In genomic region chr12:66132408-66132807, GRCh38 we compare ENCODE assay signal across 8 cellular contexts. TPM values are rescaled to one million over a fixed set of nuclear protein-coding genes. Genes with fewer than 3 reads are reported as not detected.
DNase-seq lines count a peak whose midpoint lies in the region; ATAC-seq lines count a peak whose summit lies in the region.

No MANE protein-coding gene starts in this region.

- no peaks in the 10 kb centered on the region for H3K27me3 ChIP-seq in CD4-positive, alpha-beta memory T cell (ENCODE audit: insufficient read depth, low read length)

- peaks cover 14% of the 10 kb centered on the region for H3K36me3 ChIP-seq in CD4-positive, alpha-beta memory T cell (ENCODE audit: insufficient read depth, low read length)

- no peaks in the 10 kb centered on the region for H3K27me3 Mint-ChIP-seq in CD4-positive, alpha-beta memory T cell
- H3K27me3 Mint-ChIP-seq in activated naive CD8-positive, alpha-beta T cell treated with anti-CD3 and anti-CD28 coated beads for 36 hours, result no peaks in the 10 kb centered on the region

- peaks cover 32 to 47% (median 34%) of the 10 kb centered on the region in 4 donors for H3K4me1 Mint-ChIP-seq in CD4-positive, alpha-beta memory T cell
- peaks cover 33% of the 10 kb centered on the region for H3K4me1 Mint-ChIP-seq in activated naive CD8-positive, alpha-beta T cell treated with anti-CD3 and anti-CD28 coated beads for 36 hours

- ATAC-seq in GM21786 (IDR thresholded peaks at IDR 0.05; ENCODE audit: unreplicated experiment), result no peak
- no peak for ATAC-seq in HG02884 (IDR thresholded peaks at IDR 0.05; ENCODE audit: unreplicated experiment)

- intact Hi-C loops in CD4-positive, alpha-beta memory T cell (cut with micrococcal nuclease), result loop anchor here (5.0 to 10.0 kb wide), 2 partner anchors 155 to 958 kb away; no protein-coding TSS in a partner anchor

- POLR2A ChIA-PET in CD4-positive, alpha-beta memory T cell (lab: Charles Lee; ENCODE audit: partially characterized antibody), result interaction anchor here (1.9 to 4.2 kb wide), 2 partner anchors 34 to 37 kb away, joined by 6 to 115 read pairs; partner anchors contain the start of gene TMBIM4

- peak overlapping the region in 5 of 7 donors; percentile 30 to 93 (median 43) for H3K27ac Mint-ChIP-seq in CD4-positive, alpha-beta memory T cell
- no peak overlapping the region for H3K27ac Mint-ChIP-seq in activated naive CD8-positive, alpha-beta T cell treated with anti-CD3 and anti-CD28 coated beads for 36 hours

- H3K27ac ChIP-seq in CD4-positive, alpha-beta memory T cell (ENCODE audit: low read depth, low read length), result no peak overlapping the region

- no peaks in the 10 kb centered on the region for H3K9me3 Mint-ChIP-seq in CD4-positive, alpha-beta memory T cell
- H3K9me3 Mint-ChIP-seq in activated naive CD8-positive, alpha-beta T cell treated with anti-CD3 and anti-CD28 coated beads for 36 hours, result no peaks in the 10 kb centered on the region

- no peak overlapping the region for H3K4me3 ChIP-seq in CD4-positive, alpha-beta memory T cell (ENCODE audit: low read length in 2 of 2)

- CTCF ChIA-PET in CD4-positive, alpha-beta memory T cell (lab: Charles Lee; ENCODE audit: partially characterized antibody), result interaction anchor here (1.2 to 1.5 kb wide), 2 partner anchors 37 to 38 kb away, joined by 3 read pairs; partner anchors contain the start of gene TMBIM4

- H3K4me1 ChIP-seq in CD4-positive, alpha-beta memory T cell (ENCODE audit: insufficient read depth, low read length), result peaks cover 37% of the 10 kb centered on the region

- H3K36me3 Mint-ChIP-seq in CD4-positive, alpha-beta memory T cell, result peaks cover 16 to 40% of the 10 kb centered on the region in 2 donors
- peaks cover 42% of the 10 kb centered on the region for H3K36me3 Mint-ChIP-seq in activated naive CD8-positive, alpha-beta T cell treated with anti-CD3 and anti-CD28 coated beads for 36 hours

- no peak for DNase-seq in CD4-positive, alpha-beta memory T cell
- DNase-seq in HT1080 (ENCODE audit: low read depth) (peak; percentile 77), kidney tubule cell (ENCODE audit: low spot score) (peak; percentile 93), SHP77 treated with DMSO at 0.1 percent for 48 hours (lab: John Stamatoyannopoulos, UW) (no peak)
- DNase-seq in activated naive CD8-positive, alpha-beta T cell treated with anti-CD3 and anti-CD28 coated beads for 36 hours, result no peak
- DNase-seq in activated effector memory CD4-positive, alpha-beta T cell treated with Interleukin-2 at 50 U/mL for 16 hours, result no peak

- H3K9me3 ChIP-seq in CD4-positive, alpha-beta memory T cell (ENCODE audit: control insufficient read depth in 1 of 2, low read length in 2 of 2), result no peaks in the 10 kb centered on the region

- H3K4me3 Mint-ChIP-seq in CD4-positive, alpha-beta memory T cell, result peak overlapping the region in 2 of 8 donors; percentile 15 to 44
- peak overlapping the region; percentile 56 for H3K4me3 Mint-ChIP-seq in activated naive CD8-positive, alpha-beta T cell treated with anti-CD3 and anti-CD28 coated beads for 36 hours

RNA-seq across cellular contexts. Expression of gene LLPH, which starts 1.9 kb away (rescaled TPM):
- total RNA-seq in CD4-positive, alpha-beta memory T cell, result 10 to 100 TPM; 25.8 to 26.4 TPM
- polyA plus RNA-seq in CD4-positive, alpha-beta memory T cell, result 10 to 100 TPM; 33.9 to 35.9 TPM
- 31.3 and 45.4 TPM in 2 replicates for total RNA-seq in HT1080 (2014; rRNA removed; shearing (Covaris generic))
- 41.5 and 42.8 TPM in 2 replicates for polyA plus RNA-seq in HT1080 (2015; cell fraction: cytosol; rRNA removed)
- 16.6 and 18.0 TPM in 2 replicates for polyA plus RNA-seq in HT1080 (2015; cell fraction: nucleus; rRNA removed)
- 10 to 100 TPM; 51.7 to 56.0 TPM for total RNA-seq in activated naive CD8-positive, alpha-beta T cell treated with anti-CD3 and anti-CD28 coated beads for 36 hours

RNA-seq across cellular contexts. Expression of gene TMBIM4, which starts 37.4 kb away (rescaled TPM):
- 100 to 1,000 TPM in 1 of 2 experiments, 10 to 100 TPM in 1; 98.5 to 108 TPM for total RNA-seq in CD4-positive, alpha-beta memory T cell
- 100 to 1,000 TPM; 284 to 486 TPM for polyA plus RNA-seq in CD4-positive, alpha-beta memory T cell
- 30.5 and 39.0 TPM in 2 replicates for total RNA-seq in HT1080 (2014; rRNA removed; shearing (Covaris generic))
- polyA plus RNA-seq in HT1080 (2015; cell fraction: cytosol; rRNA removed), result 86.3 and 90.1 TPM in 2 replicates
- 40.8 and 49.2 TPM in 2 replicates for polyA plus RNA-seq in HT1080 (2015; cell fraction: nucleus; rRNA removed)
- 10 to 100 TPM; 38.8 to 39.4 TPM for total RNA-seq in activated naive CD8-positive, alpha-beta T cell treated with anti-CD3 and anti-CD28 coated beads for 36 hours

RNA-seq across cellular contexts. Expression of gene IRAK3, which starts 56.6 kb away (rescaled TPM):
- under 1 TPM; 0.44 to 0.47 TPM for total RNA-seq in CD4-positive, alpha-beta memory T cell
- polyA plus RNA-seq in CD4-positive, alpha-beta memory T cell, result under 1 TPM in 1 of 2 donors, not detected in 1; 0.14 TPM
- total RNA-seq in HT1080 (2014; rRNA removed; shearing (Covaris generic)), result 0.03 TPM in 1 of 2 replicates, not detected in the other
- polyA plus RNA-seq in HT1080 (2015; cell fraction: cytosol; rRNA removed), result 0.02 TPM in 1 of 2 replicates, not detected in the other
- polyA plus RNA-seq in HT1080 (2015; cell fraction: nucleus; rRNA removed), result 0.05 TPM in 1 of 2 replicates, not detected in the other
- total RNA-seq in activated naive CD8-positive, alpha-beta T cell treated with anti-CD3 and anti-CD28 coated beads for 36 hours, result under 1 TPM; 0.30 to 0.33 TPM

Comparison
In these comparisons a context has a peak if more than half of its experiments do, and no peak if none do; other contexts are left out.
1. DNase-seq: peak in HT1080 (single experiment) and kidney tubule cell (single experiment); none in CD4-positive, alpha-beta memory T cell (0 of 5), activated naive CD8-positive, alpha-beta T cell treated with anti-CD3 and anti-CD28 coated beads for 36 hours (single experiment), SHP77 treated with DMSO at 0.1 percent for 48 hours (single experiment) and activated effector memory CD4-positive, alpha-beta T cell treated with Interleukin-2 at 50 U/mL for 16 hours (single experiment).